In the genomic region with DNA sequence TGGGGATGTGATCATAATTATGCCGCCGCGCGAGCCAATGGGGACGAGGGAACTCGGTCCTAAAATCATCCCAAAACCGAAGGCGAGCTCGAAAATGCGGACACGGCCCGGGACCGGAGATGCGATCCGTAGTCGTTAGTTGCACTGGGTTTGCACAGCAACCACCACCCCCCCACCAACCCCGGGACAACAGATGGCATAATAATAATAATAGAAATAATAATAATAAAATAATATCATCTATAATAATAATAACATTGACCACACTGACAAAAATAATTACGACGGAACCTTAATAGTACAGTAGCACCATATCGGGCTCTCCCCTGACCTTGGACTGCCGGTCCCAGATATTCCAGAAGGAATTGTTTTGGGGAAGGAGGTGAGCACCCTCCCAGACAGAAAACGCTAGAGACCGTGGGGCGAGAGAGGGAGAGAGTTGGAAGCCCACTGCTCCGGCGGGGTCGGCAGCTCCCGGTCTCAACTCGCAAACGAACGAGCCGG, we compare ENCODE assay signal across 10 cellular contexts. TPM values are rescaled to one million over a fixed set of nuclear protein-coding genes. Genes with fewer than 3 reads are reported as not detected.
DNase-seq lines count a peak whose midpoint lies in the region; ATAC-seq, FAIRE-seq and TF ChIP-seq lines count a peak whose summit lies in the region.
"Had no signal": no experiment of that assay in that cellular context is flagged by ENCODE, and none has a peak within 500 bp of the region (broad histone marks: within the 10 kb centered on the region; RNA-seq: fewer than 3 reads in every experiment).

No MANE protein-coding gene starts in this region.

- H2AFZ ChIP-seq in HepG2 (ENCODE audit: low read length), result no peak overlapping the region

- TF ChIP-seq RAD21 in HepG2 (CRISPR knock-in tag; IDR thresholded peaks at IDR 0.05), result no peak

- H3K4me1 ChIP-seq in iPS-20b (ENCODE audit: insufficient read depth, low read length) (peaks cover 6% of the 10 kb centered on the region; the same call in 1 of the 2 replicates), HepG2 (ENCODE audit: insufficient read depth, low read length) (peaks cover 12% of the 10 kb centered on the region)

- H3K4me1 Mint-ChIP-seq in activated CD8-positive, alpha-beta T cell treated with anti-CD3 and anti-CD28 coated beads, Interleukin-2, amount 10 ng/mL, durations not matched to agents 7 days and 5 days (ENCODE audit: low read depth), result peaks cover 18% of the 10 kb centered on the region
- peaks cover 20% of the 10 kb centered on the region for H3K4me1 Mint-ChIP-seq in activated CD8-positive, alpha-beta T cell treated with anti-CD3 and anti-CD28 coated beads for 36 hours (ENCODE audit: low read depth)

- H3K27me3 ChIP-seq in iPS-20b (ENCODE audit: insufficient read depth, low read length) (peaks cover 100% of the 10 kb centered on the region), HepG2 (ENCODE audit: control insufficient read depth in 1 of 2, insufficient read depth in 2 of 2, low read length in 2 of 2) (peaks cover 14 to 85% of the 10 kb centered on the region in 2 experiments)

- no peaks in the 10 kb centered on the region for H4K20me1 ChIP-seq in HepG2 (ENCODE audit: insufficient read depth, low read length)

- peaks cover 73% of the 10 kb centered on the region for H3K27me3 Mint-ChIP-seq in activated CD8-positive, alpha-beta T cell treated with anti-CD3 and anti-CD28 coated beads, Interleukin-2, amount 10 ng/mL, durations not matched to agents 7 days and 5 days (ENCODE audit: low read depth)
- H3K27me3 Mint-ChIP-seq in activated CD8-positive, alpha-beta T cell treated with anti-CD3 and anti-CD28 coated beads for 36 hours, result peaks cover 64% of the 10 kb centered on the region

- H3K9me3 Mint-ChIP-seq in activated CD8-positive, alpha-beta T cell treated with anti-CD3 and anti-CD28 coated beads, Interleukin-2, amount 10 ng/mL, durations not matched to agents 7 days and 5 days (ENCODE audit: insufficient read depth), result no peaks in the 10 kb centered on the region
- H3K9me3 Mint-ChIP-seq in activated CD8-positive, alpha-beta T cell treated with anti-CD3 and anti-CD28 coated beads for 36 hours, result no peaks in the 10 kb centered on the region

- H3K79me2 ChIP-seq in HepG2 (ENCODE audit: insufficient read depth, low read length), result no peaks in the 10 kb centered on the region

- FAIRE-seq in HepG2 (lab: Jason Lieb, UNC), result no peak
- FAIRE-seq: GM19239 had no signal

- no peak for DNase-seq in activated CD8-positive, alpha-beta T cell treated with anti-CD3 and anti-CD28 coated beads, Interleukin-2, amount 10 ng/mL, durations not matched to agents 7 days and 5 days
- no peak for DNase-seq in activated CD8-positive, alpha-beta T cell treated with anti-CD3 and anti-CD28 coated beads for 36 hours
- DNase-seq in stromal cell of bone marrow (ENCODE audit: low read depth), result peak; percentile 87
- DNase-seq in HepG2 (ENCODE audit: low spot score), result no peak
- no peak for DNase-seq in NCI-H2029 (lab: John Stamatoyannopoulos, UW)

- no peak overlapping the region for H3K9ac ChIP-seq in iPS-20b (ENCODE audit: low read depth, low read length)
- H3K9ac ChIP-seq in HepG2 (ENCODE audit: insufficient read depth, low read depth, low read length), result no peak overlapping the region

- no peak for TF ChIP-seq CTCF in activated CD8-positive, alpha-beta T cell treated with anti-CD3 and anti-CD28 coated beads for 36 hours (IDR thresholded peaks at IDR 0.05)
- no peak for TF ChIP-seq CTCF in HepG2 (CRISPR knock-in tag; IDR thresholded peaks at IDR 0.05)

- peaks cover 2% of the 10 kb centered on the region for H3K36me3 Mint-ChIP-seq in activated CD8-positive, alpha-beta T cell treated with anti-CD3 and anti-CD28 coated beads, Interleukin-2, amount 10 ng/mL, durations not matched to agents 7 days and 5 days (ENCODE audit: low read depth)
- H3K36me3 Mint-ChIP-seq in activated CD8-positive, alpha-beta T cell treated with anti-CD3 and anti-CD28 coated beads for 36 hours (ENCODE audit: low read depth), result no peaks in the 10 kb centered on the region

- H3K36me3 ChIP-seq in iPS-20b (ENCODE audit: insufficient read depth, low read depth, low read length) (no peaks in the 10 kb centered on the region), HepG2 (replicated peaks in 1 of 2; ENCODE audit: control insufficient read depth in 1 of 2, insufficient read depth in 2 of 2, low read length in 2 of 2) (no peaks in the 10 kb centered on the region)
- H3K36me3 ChIP-seq: thoracic aorta had no signal

- H3K9me3 ChIP-seq in iPS-20b (ENCODE audit: insufficient read depth, low read depth, low read length), result no peaks in the 10 kb centered on the region; the same call in 1 of the 2 replicates
- H3K9me3 ChIP-seq in HepG2 (ENCODE audit: low read length), result no peaks in the 10 kb centered on the region
- H3K9me3 ChIP-seq: thoracic aorta had no signal

- H3K4me3 Mint-ChIP-seq in activated CD8-positive, alpha-beta T cell treated with anti-CD3 and anti-CD28 coated beads, Interleukin-2, amount 10 ng/mL, durations not matched to agents 7 days and 5 days, result no peak overlapping the region
- no peak overlapping the region for H3K4me3 Mint-ChIP-seq in activated CD8-positive, alpha-beta T cell treated with anti-CD3 and anti-CD28 coated beads for 36 hours

- CTCF ChIA-PET in activated CD8-positive, alpha-beta T cell treated with anti-CD3 and anti-CD28 coated beads, Interleukin-2, amount 10 ng/mL, durations not matched to agents 7 days and 5 days (lab: Charles Lee), result interaction anchor here (1.6 kb wide), 1 partner anchor 367 kb away, joined by 3 read pairs; no protein-coding TSS in a partner anchor
- CTCF ChIA-PET in activated CD8-positive, alpha-beta T cell treated with anti-CD3 and anti-CD28 coated beads for 36 hours (lab: Charles Lee), result interaction anchor here (1.4 kb wide), 1 partner anchor 11 kb away, joined by 3 read pairs; no protein-coding TSS in a partner anchor
- CTCF ChIA-PET in HepG2 (lab: Yijun Ruan, JAX; ENCODE audit: low intra/inter-chr PET ratio, low total read pairs), result no interaction called here

- 50% methylated on average over 32 of the region's 32 CpGs for WGBS in HepG2 (ENCODE audit: low lambda C conversion rate)

- ATAC-seq in activated CD8-positive, alpha-beta T cell treated with anti-CD3 and anti-CD28 coated beads, Interleukin-2, amount 10 ng/mL, durations not matched to agents 7 days and 5 days, result no peak
- ATAC-seq in activated CD8-positive, alpha-beta T cell treated with anti-CD3 and anti-CD28 coated beads for 36 hours, result no peak
- ATAC-seq in HepG2 (no peak), HG03469 (IDR thresholded peaks at IDR 0.05; ENCODE audit: unreplicated experiment) (no peak)

- TF ChIP-seq POLR2A in HepG2 (IDR thresholded peaks at IDR 0.05; ENCODE audit: insufficient read depth in 1 of 2, low read depth in 2 of 2, low read length in 2 of 2), result no peak

- no peak overlapping the region for H3K4me2 ChIP-seq in HepG2 (ENCODE audit: low read depth, low read length)

- H3K4me3 ChIP-seq in iPS-20b (ENCODE audit: low read length) (peak overlapping the region; percentile 59; the same call in 1 of the 2 replicates), HepG2 (replicated peaks in 1 of 3; ENCODE audit: insufficient read depth in 1 of 3, low read depth in 2 of 3, low read length in 3 of 3) (no peak overlapping the region)

- POLR2A ChIA-PET in activated CD8-positive, alpha-beta T cell treated with anti-CD3 and anti-CD28 coated beads, Interleukin-2, amount 10 ng/mL, durations not matched to agents 7 days and 5 days (lab: Charles Lee), result no interaction called here
- POLR2A ChIA-PET in activated CD8-positive, alpha-beta T cell treated with anti-CD3 and anti-CD28 coated beads for 36 hours (lab: Charles Lee), result no interaction called here
- POLR2A ChIA-PET in HepG2 (lab: Yijun Ruan, JAX), result no interaction called here

- no TSS peak for BruUV-seq in HepG2 (replicated peaks; lab: Mats Ljungman, UMichigan)

- H3K27ac ChIP-seq in angular gyrus (ENCODE audit: low read depth, low read length) (peak overlapping the region; percentile 74), iPS-20b (ENCODE audit: low read length) (no peak overlapping the region), HepG2 (ENCODE audit: extremely low read length, insufficient read depth, low read length) (no peak overlapping the region)
- H3K27ac ChIP-seq: thoracic aorta had no signal

- intact Hi-C loops in activated CD8-positive, alpha-beta T cell treated with anti-CD3 and anti-CD28 coated beads for 36 hours (cut with micrococcal nuclease), result loop anchor here (10.0 kb wide), 1 partner anchor 377 kb away; no protein-coding TSS in a partner anchor
- intact Hi-C loops in HepG2 (cut with micrococcal nuclease; ENCODE audit: unreplicated experiment), result no loop called here

- TF ChIP-seq EP300 in HepG2 (IDR thresholded peaks at IDR 0.05; ENCODE audit: low read depth in 2 of 2, low read length in 2 of 2) (no peak), HepG2 (CRISPR knock-in tag; IDR thresholded peaks at IDR 0.05; ENCODE audit: borderline replicate concordance) (no peak)

- in situ Hi-C loops in HepG2 (cut with HindIII; ENCODE audit: extremely low pct_ligation_motif_present, low pct_unique_long_range_greater_than_20kb), result loop anchor here (5.0 to 25.0 kb wide), 2 partner anchors 571 to 701 kb away; no protein-coding TSS in a partner anchor

- peak overlapping the region; percentile 46 for H3K27ac Mint-ChIP-seq in activated CD8-positive, alpha-beta T cell treated with anti-CD3 and anti-CD28 coated beads, Interleukin-2, amount 10 ng/mL, durations not matched to agents 7 days and 5 days
- H3K27ac Mint-ChIP-seq in activated CD8-positive, alpha-beta T cell treated with anti-CD3 and anti-CD28 coated beads for 36 hours, result no peak overlapping the region

RNA-seq across cellular contexts. Expression of a gene that starts 1.1 kb away (rescaled TPM):
- total RNA-seq in activated CD8-positive, alpha-beta T cell treated with anti-CD3 and anti-CD28 coated beads, Interleukin-2, amount 10 ng/mL, durations not matched to agents 7 days and 5 days, result not detected
- total RNA-seq in activated CD8-positive, alpha-beta T cell treated with anti-CD3 and anti-CD28 coated beads for 36 hours, result not detected
- not detected in 2 replicates for total RNA-seq in HepG2 (2016; rRNA removed; fragmentation: Illumina TruSeq; extraction: Trizol)
- not detected in 2 replicates for total RNA-seq in HepG2 (2016; cell fraction: cytosol; rRNA removed; fragmentation: Illumina TruSeq; extraction: Trizol; ENCODE audit: low read depth)
- not detected in 2 replicates for total RNA-seq in HepG2 (2016; cell fraction: insoluble cytoplasmic fraction; rRNA removed; fragmentation: Illumina TruSeq; extraction: Trizol)
- not detected in 2 replicates for total RNA-seq in HepG2 (2016; cell fraction: membrane; rRNA removed; fragmentation: Illumina TruSeq; extraction: Trizol)
- not detected in 2 replicates for total RNA-seq in HepG2 (2016; cell fraction: nucleus; rRNA removed; fragmentation: Illumina TruSeq; extraction: Trizol)
- polyA plus RNA-seq in HepG2 (2011; rRNA removed), result not detected in 2 replicates
- polyA plus RNA-seq in HepG2 (2011; cell fraction: cytosol; rRNA removed), result not detected in 2 replicates
- polyA plus RNA-seq in HepG2 (2011; cell fraction: nucleus; rRNA removed), result not detected in 2 replicates
- polyA plus RNA-seq in HepG2 (2012), result 0.07 TPM in 1 of 2 replicates, not detected in the other
- not detected in 2 replicates for polyA plus RNA-seq in HepG2 (2016; cell fraction: cytosol; fragmentation: Illumina TruSeq; extraction: Trizol; ENCODE audit: low read depth)
- not detected in 2 replicates for polyA plus RNA-seq in HepG2 (2016; cell fraction: insoluble cytoplasmic fraction; fragmentation: Illumina TruSeq; extraction: Trizol; ENCODE audit: low read depth)
- not detected in 2 replicates for polyA plus RNA-seq in HepG2 (2016; cell fraction: membrane; fragmentation: Illumina TruSeq; extraction: Trizol; ENCODE audit: low read depth)
- not detected in 2 replicates for polyA plus RNA-seq in HepG2 (2016; cell fraction: nucleus; fragmentation: Illumina TruSeq; extraction: Trizol; ENCODE audit: insufficient read depth, low read depth)
- not detected in 2 replicates for polyA minus RNA-seq in HepG2 (2011; rRNA and poly(A)+ RNA removed; ENCODE audit: low replicate concordance)
- polyA minus RNA-seq in HepG2 (2011; cell fraction: cytosol; rRNA and poly(A)+ RNA removed), result not detected in 2 replicates
- polyA minus RNA-seq in HepG2 (2011; cell fraction: nucleus; rRNA and poly(A)+ RNA removed), result not detected in 2 replicates
- total RNA-seq: thoracic aorta had no signal
